ENCODE assay signal across 9 cellular contexts in genomic region chr5:32504923-32505596, GRCh38.
DNase-seq lines count a peak whose midpoint lies in the region; ATAC-seq and TF ChIP-seq lines count a peak whose summit lies in the region.
"Had no signal": no experiment of that assay in that cellular context is flagged by ENCODE, and none has a peak within 500 bp of the region (broad histone marks: within the 10 kb centered on the region; RNA-seq: fewer than 3 reads in every experiment).

No MANE protein-coding gene starts in this region.

- H3K27ac ChIP-seq in colonic mucosa (peak overlapping the region; percentile 21), aorta (ENCODE audit: low read depth in 1 of 2, low read length in 2 of 2) (peak overlapping the region; percentile 18 to 77), OCI-LY7 (ENCODE audit: low read depth, low read length, poor library complexity, severe bottlenecking) (no peak overlapping the region)
- H3K27ac ChIP-seq: C4-2B had no signal

- no peak overlapping the region for H3K4me2 ChIP-seq in OCI-LY7 (ENCODE audit: low read length)

- 2 to 3% methylated on average over 10 of the region's 10 CpGs for WGBS in aorta, 2 donors

- POLR2A ChIA-PET in OCI-LY7 (lab: Charles Lee): interaction anchor here (1.2 to 1.4 kb wide), 2 partner anchors 9 to 85 kb away, joined by 6 to 7 read pairs; no protein-coding TSS in a partner anchor

- H3K4me1 ChIP-seq in colonic mucosa (no peaks in the 10 kb centered on the region), aorta (ENCODE audit: control insufficient read depth in 1 of 2, insufficient read depth in 2 of 2, low read length in 2 of 2) (no peaks in the 10 kb centered on the region), OCI-LY7 (ENCODE audit: insufficient read depth, low read length, poor library complexity, severe bottlenecking) (no peaks in the 10 kb centered on the region)

- peak; percentile 14 for DNase-seq in SIG-M5 treated with dmso at 0.1 percent for 504 hours (lab: John Stamatoyannopoulos, UW; ENCODE audit: unreplicated experiment)
- DNase-seq in SIG-M5 (lab: John Stamatoyannopoulos, UW): no peak
- peak; percentile 97 for DNase-seq in NCI-H748 (lab: John Stamatoyannopoulos, UW; ENCODE audit: unreplicated experiment)
- peak; percentile 42 for DNase-seq in colonic mucosa
- DNase-seq in middle frontal gyrus (ENCODE audit: extremely low spot score, low spot score): peak; percentile 36
- DNase-seq in aorta: peak in 1 of 2 donors; percentile 64
- no peak for DNase-seq in OCI-LY7 (ENCODE audit: low spot score)
- no peak for DNase-seq in NAMALWA (ENCODE audit: low spot score)

- BruUV-seq in OCI-LY7 (replicated peaks; lab: Mats Ljungman, UMichigan): no TSS peak

- CTCF ChIA-PET in OCI-LY7 (lab: Charles Lee; ENCODE audit: unreplicated experiment): interaction anchor here (0.6 kb wide), 1 partner anchor 51 kb away, joined by 5 read pairs; no protein-coding TSS in a partner anchor

- intact Hi-C loops in colonic mucosa (cut with DNase I): no loop called here
- intact Hi-C loops in aorta (cut with DNase I): no loop called here
- intact Hi-C loops in OCI-LY7 (cut with micrococcal nuclease; ENCODE audit: unreplicated experiment): no loop called here

- no peak overlapping the region for H2AFZ ChIP-seq in OCI-LY7 (ENCODE audit: low read length)

- no peaks in the 10 kb centered on the region for H3K79me2 ChIP-seq in OCI-LY7 (ENCODE audit: insufficient read depth, low read depth, low read length)

- H3K27me3 ChIP-seq in colonic mucosa (no peaks in the 10 kb centered on the region), aorta (ENCODE audit: control insufficient read depth in 1 of 2, insufficient read depth in 2 of 2, low read length in 1 of 2) (no peaks in the 10 kb centered on the region)

- H3K9me2 ChIP-seq in OCI-LY7 (ENCODE audit: insufficient read depth, low read length): no peaks in the 10 kb centered on the region

- peak; percentile 81 for ATAC-seq in aorta (ENCODE audit: low FRiP score)

- no peak overlapping the region for H3K9ac ChIP-seq in colonic mucosa (ENCODE audit: low read depth in 2 of 2, low read length in 2 of 2)

- H3K4me3 ChIP-seq in colonic mucosa (no peak overlapping the region), aorta (ENCODE audit: low read length in 2 of 2) (no peak overlapping the region), OCI-LY7 (ENCODE audit: low read depth, low read length, poor library complexity, severe bottlenecking) (no peak overlapping the region)

- H4K20me1 ChIP-seq in OCI-LY7 (ENCODE audit: insufficient read depth, low read length): no peaks in the 10 kb centered on the region

- no peaks in the 10 kb centered on the region for H3K9me3 ChIP-seq in colonic mucosa
- H3K9me3 ChIP-seq in aorta (ENCODE audit: control insufficient read depth, low read length): no peaks in the 10 kb centered on the region
- H3K9me3 ChIP-seq in OCI-LY7 (ENCODE audit: low read length): no peaks in the 10 kb centered on the region

- TF ChIP-seq CTCF in colonic mucosa (IDR thresholded peaks at IDR 0.05) (no peak), OCI-LY7 (conservative IDR thresholded peaks at IDR 0.05; ENCODE audit: low read length) (no peak)

- H3K36me3 ChIP-seq in colonic mucosa: no peaks in the 10 kb centered on the region
- no peaks in the 10 kb centered on the region for H3K36me3 ChIP-seq in aorta (ENCODE audit: control insufficient read depth in 1 of 2, insufficient read depth in 2 of 2, low read length in 1 of 2)
- no peaks in the 10 kb centered on the region for H3K36me3 ChIP-seq in OCI-LY7 (ENCODE audit: insufficient read depth, low read length)

Comparison
In these comparisons a context has a peak if more than half of its experiments do, and no peak if none do; other contexts are left out.
1. DNase-seq: peak in SIG-M5 treated with dmso at 0.1 percent for 504 hours (single experiment), NCI-H748 (single experiment), colonic mucosa (single experiment) and middle frontal gyrus (single experiment); none in SIG-M5 (single experiment), OCI-LY7 (single experiment) and NAMALWA (single experiment).